Comparison of ENCODE assay signal across 17 cellular contexts in genomic region chr16:16108759-16109158, GRCh38.
"Had no signal": no experiment of that assay in that cellular context is flagged by ENCODE, and none has a peak within 500 bp of the region (broad histone marks: within the 10 kb centered on the region; RNA-seq: fewer than 3 reads in every experiment).

No MANE protein-coding gene starts in this region.

- H3K27ac Mint-ChIP-seq: activated CD8-positive, alpha-beta T cell treated with anti-CD3 and anti-CD28 coated beads, Interleukin-2, amount 10 ng/mL, durations not matched to agents 7 days and 5 days; T-cell had no signal

- H3K4me1 ChIP-seq: left ventricle myocardium inferior, upper lobe of left lung had no signal

- H3K4me3 ChIP-seq: left ventricle myocardium inferior, SK-N-MC, upper lobe of left lung had no signal

- H3K4me3 Mint-ChIP-seq: activated CD8-positive, alpha-beta T cell treated with anti-CD3 and anti-CD28 coated beads, Interleukin-2, amount 10 ng/mL, durations not matched to agents 7 days and 5 days; central memory CD8-positive, alpha-beta T cell; nephron; T-cell had no signal

- H3K27me3 ChIP-seq: upper lobe of left lung had no signal

- DNase-seq: activated CD4-positive, alpha-beta T cell treated with anti-CD3 and anti-CD28 coated beads for 4 hours; activated CD8-positive, alpha-beta memory T cell treated with anti-CD3 and anti-CD28 coated beads, Interleukin-2, amount 50 U/mL, for 48 hours; activated CD8-positive, alpha-beta T cell treated with anti-CD3 and anti-CD28 coated beads, Interleukin-2, amount 10 ng/mL, durations not matched to agents 7 days and 5 days; activated naive CD4-positive, alpha-beta T cell treated with Interleukin-2 at 50 U/mL for 16 hours; cortex of kidney; erythroblast; glutamatergic neuron; left ventricle myocardium inferior; mesenchymal stem cell; stimulated activated CD4-positive, alpha-beta T cell treated with anti-CD3 and anti-CD28 coated beads, Interleukin-4, amount 100 ng/mL, for 1 hour; T-cell; T1000; upper lobe of left lung had no signal

- H3K4me1 Mint-ChIP-seq: central memory CD8-positive, alpha-beta T cell; nephron; T-cell had no signal

- ATAC-seq: activated CD8-positive, alpha-beta T cell treated with anti-CD3 and anti-CD28 coated beads, Interleukin-2, amount 10 ng/mL, durations not matched to agents 7 days and 5 days; T-cell had no signal

- H3K9me3 Mint-ChIP-seq: central memory CD8-positive, alpha-beta T cell; nephron; T-cell had no signal

- H3K27ac ChIP-seq: left ventricle myocardium inferior, SK-N-MC, upper lobe of left lung, VCaP had no signal

- H3K9me3 ChIP-seq: left ventricle myocardium inferior, upper lobe of left lung had no signal

- H3K27me3 Mint-ChIP-seq: central memory CD8-positive, alpha-beta T cell; T-cell had no signal
